ENCODE assay signal across 18 cellular contexts in genomic region chr12:49541911-49542505, GRCh38.
"Had no signal": no experiment of that assay in that cellular context is flagged by ENCODE, and none has a peak within 500 bp of the region (broad histone marks: within the 10 kb centered on the region; RNA-seq: fewer than 3 reads in every experiment).

No MANE protein-coding gene starts in this region.

- H2AFZ ChIP-seq: hepatocyte had no signal

- H3K4me3 ChIP-seq: body of pancreas, coronary artery, gastroesophageal sphincter, hepatocyte, psoas muscle, upper lobe of left lung had no signal

- ATAC-seq: activated CD4-positive, CD25-positive, alpha-beta regulatory T cell treated with anti-CD3 and anti-CD28 coated beads, Interleukin-2, amount 50 U/mL, for 24 hours; activated CD8-positive, alpha-beta memory T cell treated with anti-CD3 and anti-CD28 coated beads, Interleukin-2, amount 10 ng/mL, durations not matched to agents 7 days and 5 days; activated naive CD4-positive, alpha-beta T cell treated with anti-CD3 and anti-CD28 coated beads, Interleukin-2, amount 50 U/mL, for 72 hours; body of pancreas; gastroesophageal sphincter; psoas muscle had no signal

- H3K27ac ChIP-seq: body of pancreas, coronary artery, gastroesophageal sphincter, hepatocyte, psoas muscle, upper lobe of left lung had no signal

- H3K4me2 ChIP-seq: hepatocyte had no signal

- H3K9me3 ChIP-seq: body of pancreas, gastroesophageal sphincter, psoas muscle, upper lobe of left lung had no signal

- H3K27me3 ChIP-seq: body of pancreas had no signal

- H3K79me2 ChIP-seq: hepatocyte had no signal

- H3K36me3 ChIP-seq: gastroesophageal sphincter, upper lobe of left lung had no signal

- DNase-seq: activated CD4-positive, alpha-beta T cell treated with anti-CD3 and anti-CD28 coated beads, Interleukin-2, amount 50 U/mL, for 48 hours; activated CD8-positive, alpha-beta memory T cell treated with anti-CD3 and anti-CD28 coated beads, Interleukin-2, amount 10 ng/mL, durations not matched to agents 7 days and 5 days; activated effector memory CD4-positive, alpha-beta T cell treated with anti-CD3 and anti-CD28 coated beads, Interleukin-2, amount 50 U/mL, for 16 hours; activated T-cell treated with anti-CD3 and anti-CD28 coated beads, Interleukin-2, amount 50 U/mL, for 24 hours; amniotic stem cell; body of pancreas; central memory CD4-positive, alpha-beta T cell; effector CD8-positive, alpha-beta T cell; kidney; occipital lobe; psoas muscle; stimulated activated CD4-positive, alpha-beta T cell treated with anti-CD3 and anti-CD28 coated beads, Interleukin-2, amount 100 ng/mL, for 48 hours had no signal
